Comparison of ENCODE assay signal across 12 cellular contexts in genomic region chr6:26531897-26532296, GRCh38. TPM values are rescaled to one million over a fixed set of nuclear protein-coding genes. Genes with fewer than 3 reads are reported as not detected.
DNase-seq lines count a peak whose midpoint lies in the region; ATAC-seq and TF ChIP-seq lines count a peak whose summit lies in the region.
"Had no signal": no experiment of that assay in that cellular context is flagged by ENCODE, and none has a peak within 500 bp of the region (broad histone marks: within the 10 kb centered on the region; RNA-seq: fewer than 3 reads in every experiment).

No MANE protein-coding gene starts in this region.

- peak overlapping the region; percentile 15 for H3K27ac ChIP-seq in hepatocyte
- H3K27ac ChIP-seq in stomach = peak overlapping the region in 3 of 5 donors; percentile 81 to 86 (median 85)

- H3K36me3 ChIP-seq in hepatocyte (replicated peaks; ENCODE audit: insufficient read depth, low read depth) (no peaks in the 10 kb centered on the region), stomach (no peaks in the 10 kb centered on the region)

- peak overlapping the region; percentile 86 for H3K4me3 Mint-ChIP-seq in activated CD8-positive, alpha-beta memory T cell treated with anti-CD3 and anti-CD28 coated beads, Interleukin-2, amount 10 ng/mL, durations not matched to agents 7 days and 5 days
- H3K4me3 Mint-ChIP-seq in T-cell = peak overlapping the region in 2 of 3 donors; percentile 92 to 97

- no peak overlapping the region for H3K4me3 ChIP-seq in hepatocyte
- no peak overlapping the region for H3K4me3 ChIP-seq in stomach

- H3K9me3 ChIP-seq in hepatocyte (ENCODE audit: low read depth) = no peaks in the 10 kb centered on the region
- no peaks in the 10 kb centered on the region for H3K9me3 ChIP-seq in stomach

- H3K27me3 Mint-ChIP-seq in activated CD8-positive, alpha-beta memory T cell treated with anti-CD3 and anti-CD28 coated beads, Interleukin-2, amount 10 ng/mL, durations not matched to agents 7 days and 5 days = no peaks in the 10 kb centered on the region
- peaks cover 0 to 3% of the 10 kb centered on the region in 2 donors for H3K27me3 Mint-ChIP-seq in T-cell

- H3K4me1 ChIP-seq in hepatocyte (ENCODE audit: insufficient read depth) (peaks cover 6% of the 10 kb centered on the region), stomach (peaks cover 10 to 31% (median 19%) of the 10 kb centered on the region in 4 donors)

- TF ChIP-seq EP300 in stomach (IDR thresholded peaks at IDR 0.05) = no peak

- DNase-seq in activated CD8-positive, alpha-beta memory T cell treated with anti-CD3 and anti-CD28 coated beads, Interleukin-2, amount 10 ng/mL, durations not matched to agents 7 days and 5 days = no peak
- no peak for DNase-seq in activated CD8-positive, alpha-beta memory T cell treated with anti-CD3 and anti-CD28 coated beads, Interleukin-2, amount 50 U/mL, for 4 hours
- DNase-seq in T-cell (no peak), hepatocyte (ENCODE audit: low spot score) (no peak), stomach (no peak), NK-92 (lab: John Stamatoyannopoulos, UW; ENCODE audit: unreplicated experiment) (no peak)
- DNase-seq: activated CD4-positive, alpha-beta T cell treated with anti-CD3 and anti-CD28 coated beads, Interleukin-2, amount 50 U/mL, for 1 hour; NCI-H1105 treated with DMSO at 0.1 percent for 48 hours; right cardiac atrium had no signal

- no peak for TF ChIP-seq POLR2A in stomach (IDR thresholded peaks at IDR 0.05)

- no peak for ATAC-seq in activated CD8-positive, alpha-beta memory T cell treated with anti-CD3 and anti-CD28 coated beads, Interleukin-2, amount 10 ng/mL, durations not matched to agents 7 days and 5 days
- no peak for ATAC-seq in T-cell (replicated peaks in 1 of 4)
- no peak for ATAC-seq in GM18858 (IDR thresholded peaks at IDR 0.05; ENCODE audit: unreplicated experiment)
- ATAC-seq in HG03097 (IDR thresholded peaks at IDR 0.05; ENCODE audit: low FRiP score, unreplicated experiment) = no peak

- no peaks in the 10 kb centered on the region for H3K9me3 Mint-ChIP-seq in activated CD8-positive, alpha-beta memory T cell treated with anti-CD3 and anti-CD28 coated beads, Interleukin-2, amount 10 ng/mL, durations not matched to agents 7 days and 5 days (ENCODE audit: low read depth)
- H3K9me3 Mint-ChIP-seq in T-cell = no peaks in the 10 kb centered on the region

- WGBS in hepatocyte (ENCODE audit: low lambda C conversion rate, missing lambda C conversion rate) = 100% methylated on average over 1 of the region's 1 CpG
- WGBS in stomach, 5 donors = 82 to 100% (median 100%) methylated on average over 1 of the region's 1 CpG

- H3K27me3 ChIP-seq in hepatocyte (no peaks in the 10 kb centered on the region), stomach (no peaks in the 10 kb centered on the region)

- no peaks in the 10 kb centered on the region for H3K36me3 Mint-ChIP-seq in activated CD8-positive, alpha-beta memory T cell treated with anti-CD3 and anti-CD28 coated beads, Interleukin-2, amount 10 ng/mL, durations not matched to agents 7 days and 5 days
- no peaks in the 10 kb centered on the region for H3K36me3 Mint-ChIP-seq in T-cell

- POLR2A ChIA-PET in T-cell (lab: Charles Lee) = interaction anchor here in 1 of 2 donors (0.6 to 0.7 kb wide), 3 partner anchors 22 to 281 kb away, joined by 3 to 11 read pairs (median 8); a partner anchor contains a TSS

- intact Hi-C loops in stomach (cut with DNase I; ENCODE audit: low total_unique reads) = no loop called here

- TF ChIP-seq CTCF in hepatocyte (IDR thresholded peaks at IDR 0.05; ENCODE audit: poor library complexity) (no peak), stomach (IDR thresholded peaks at IDR 0.05) (no peak)

- H3K27ac Mint-ChIP-seq in activated CD8-positive, alpha-beta memory T cell treated with anti-CD3 and anti-CD28 coated beads, Interleukin-2, amount 10 ng/mL, durations not matched to agents 7 days and 5 days = peak overlapping the region; percentile 86
- peak overlapping the region; percentile 97 to 98 for H3K27ac Mint-ChIP-seq in T-cell

- peaks cover 36% of the 10 kb centered on the region for H3K4me1 Mint-ChIP-seq in activated CD8-positive, alpha-beta memory T cell treated with anti-CD3 and anti-CD28 coated beads, Interleukin-2, amount 10 ng/mL, durations not matched to agents 7 days and 5 days
- peaks cover 44 to 57% (median 56%) of the 10 kb centered on the region in 3 donors for H3K4me1 Mint-ChIP-seq in T-cell

- no peak overlapping the region for H3K4me2 ChIP-seq in hepatocyte

- no peaks in the 10 kb centered on the region for H3K9me2 ChIP-seq in hepatocyte (replicated peaks; ENCODE audit: insufficient read depth)

- no peak overlapping the region for H2AFZ ChIP-seq in hepatocyte

- H3K79me2 ChIP-seq in hepatocyte = no peaks in the 10 kb centered on the region

- CTCF ChIA-PET in activated CD8-positive, alpha-beta memory T cell treated with anti-CD3 and anti-CD28 coated beads, Interleukin-2, amount 10 ng/mL, durations not matched to agents 7 days and 5 days (lab: Charles Lee) = interaction anchor here (0.6 to 2.2 kb wide), 11 partner anchors 9 to 619 kb away, joined by 3 to 9 read pairs (median 3); no protein-coding TSS in a partner anchor
- CTCF ChIA-PET in T-cell (lab: Charles Lee) = interaction anchor here (0.5 to 1.8 kb wide), 7 partner anchors 22 to 260 kb away, joined by 3 to 8 read pairs (median 7); no protein-coding TSS in a partner anchor

- H4K20me1 ChIP-seq in hepatocyte (ENCODE audit: insufficient read depth, poor library complexity, severe bottlenecking) = no peaks in the 10 kb centered on the region

RNA-seq across cellular contexts. Expression of gene HMGN4, which starts 6.3 kb away (rescaled TPM):
- total RNA-seq in activated CD8-positive, alpha-beta memory T cell treated with anti-CD3 and anti-CD28 coated beads, Interleukin-2, amount 10 ng/mL, durations not matched to agents 7 days and 5 days = 10 to 100 TPM; 75.6 to 78.4 TPM
- total RNA-seq in T-cell (10 to 100 TPM; 49.2 to 92.5 (median 62.7) TPM), hepatocyte (53.5 and 67.1 TPM in 2 replicates), stomach (10 to 100 TPM; 11.3 to 96.0 (median 66.1) TPM)
- polyA plus RNA-seq in hepatocyte (35.9 and 41.2 TPM in 2 replicates), stomach (10 to 100 TPM; 22.4 to 46.3 (median 29.2) TPM)

RNA-seq across cellular contexts. Expression of gene BTN1A1, which starts 31.8 kb away (rescaled TPM):
- not detected for total RNA-seq in activated CD8-positive, alpha-beta memory T cell treated with anti-CD3 and anti-CD28 coated beads, Interleukin-2, amount 10 ng/mL, durations not matched to agents 7 days and 5 days
- not detected for total RNA-seq in T-cell
- 0.60 and 0.84 TPM in 2 replicates for total RNA-seq in hepatocyte
- polyA plus RNA-seq in hepatocyte = 0.15 and 0.59 TPM in 2 replicates
- not detected for total RNA-seq in stomach
- not detected for polyA plus RNA-seq in stomach
- total RNA-seq: right cardiac atrium, RPMI7951 had no signal
- polyA plus RNA-seq: right cardiac atrium had no signal
